1 cellular context compared by ENCODE assay signal in genomic region chr17:81998222-81998621, GRCh38.
TF ChIP-seq lines count a peak whose summit lies in the region.

No MANE protein-coding gene starts in this region.

TF ChIP-seq in IMR-90, 13 proteins besides CTCF, POLR2A, EP300 and RAD21:
- no peak for TF ChIP-seq FOS (IDR thresholded peaks at IDR 0.05; ENCODE audit: low read depth, low read length)
TF ChIP-seq in IMR-90: peak in this region for 0.
